ENCODE assay signal across 1 cellular context in the genomic region with DNA sequence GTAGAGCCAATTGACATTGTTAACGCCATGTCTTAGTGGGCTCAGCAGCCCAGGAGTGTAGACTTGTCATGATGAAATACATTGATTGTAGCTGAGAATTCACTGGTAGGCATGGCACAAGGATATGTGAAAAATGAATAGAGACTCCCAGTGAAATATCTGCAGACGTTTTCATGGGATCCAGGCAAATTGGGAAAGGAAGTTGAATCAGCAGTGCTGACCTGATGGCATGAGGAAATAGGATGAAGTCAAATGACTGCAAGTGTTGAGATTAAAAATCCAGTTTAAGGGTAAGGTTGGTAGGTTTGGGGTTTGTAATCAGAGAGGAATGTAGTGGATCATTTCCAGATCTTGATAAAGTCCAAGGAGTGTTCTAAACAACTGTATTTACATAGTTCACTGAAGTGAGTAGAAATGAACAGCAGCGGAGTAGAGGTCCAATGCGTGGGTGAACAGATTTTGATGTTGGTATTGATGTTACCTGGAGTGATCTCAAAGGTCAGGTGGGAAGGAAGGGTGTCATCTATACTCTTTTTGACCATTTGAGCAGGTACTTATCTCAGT.
TF ChIP-seq lines count a peak whose summit lies in the region.

No MANE protein-coding gene starts in this region.

TF ChIP-seq in A549, 52 proteins besides CTCF, POLR2A, EP300 and RAD21 (continued from another document):
- TF ChIP-seq, protein P1, sequence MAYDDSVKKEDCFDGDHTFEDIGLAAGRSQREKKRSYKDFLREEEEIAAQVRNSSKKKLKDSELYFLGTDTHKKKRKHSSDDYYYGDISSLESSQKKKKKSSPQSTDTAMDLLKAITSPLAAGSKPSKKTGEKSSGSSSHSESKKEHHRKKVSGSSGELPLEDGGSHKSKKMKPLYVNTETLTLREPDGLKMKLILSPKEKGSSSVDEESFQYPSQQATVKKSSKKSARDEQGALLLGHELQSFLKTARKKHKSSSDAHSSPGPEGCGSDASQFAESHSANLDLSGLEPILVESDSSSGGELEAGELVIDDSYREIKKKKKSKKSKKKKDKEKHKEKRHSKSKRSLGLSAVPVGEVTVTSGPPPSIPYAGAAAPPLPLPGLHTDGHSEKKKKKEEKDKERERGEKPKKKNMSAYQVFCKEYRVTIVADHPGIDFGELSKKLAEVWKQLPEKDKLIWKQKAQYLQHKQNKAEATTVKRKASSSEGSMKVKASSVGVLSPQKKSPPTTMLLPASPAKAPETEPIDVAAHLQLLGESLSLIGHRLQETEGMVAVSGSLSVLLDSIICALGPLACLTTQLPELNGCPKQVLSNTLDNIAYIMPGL (CRISPR knock-in tag; IDR thresholded peaks at IDR 0.05; ENCODE audit: borderline replicate concordance): no peak
- TF ChIP-seq RNF2 (IDR thresholded peaks at IDR 0.05; ENCODE audit: borderline replicate concordance, low read depth): no peak
- TF ChIP-seq, protein P2, sequence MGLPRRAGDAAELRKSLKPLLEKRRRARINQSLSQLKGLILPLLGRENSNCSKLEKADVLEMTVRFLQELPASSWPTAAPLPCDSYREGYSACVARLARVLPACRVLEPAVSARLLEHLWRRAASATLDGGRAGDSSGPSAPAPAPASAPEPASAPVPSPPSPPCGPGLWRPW (IDR thresholded peaks at IDR 0.05): no peak
- TF ChIP-seq ZFP36 (IDR thresholded peaks at IDR 0.05; ENCODE audit: borderline replicate concordance, partially characterized antibody): no peak
- no peak for TF ChIP-seq HDAC2 (IDR thresholded peaks at IDR 0.05)
- no peak for TF ChIP-seq SREBF2 (IDR thresholded peaks at IDR 0.05)
TF ChIP-seq in A549: peak in this region for 5.
